23 cellular contexts compared by ENCODE assay signal in the genomic region with DNA sequence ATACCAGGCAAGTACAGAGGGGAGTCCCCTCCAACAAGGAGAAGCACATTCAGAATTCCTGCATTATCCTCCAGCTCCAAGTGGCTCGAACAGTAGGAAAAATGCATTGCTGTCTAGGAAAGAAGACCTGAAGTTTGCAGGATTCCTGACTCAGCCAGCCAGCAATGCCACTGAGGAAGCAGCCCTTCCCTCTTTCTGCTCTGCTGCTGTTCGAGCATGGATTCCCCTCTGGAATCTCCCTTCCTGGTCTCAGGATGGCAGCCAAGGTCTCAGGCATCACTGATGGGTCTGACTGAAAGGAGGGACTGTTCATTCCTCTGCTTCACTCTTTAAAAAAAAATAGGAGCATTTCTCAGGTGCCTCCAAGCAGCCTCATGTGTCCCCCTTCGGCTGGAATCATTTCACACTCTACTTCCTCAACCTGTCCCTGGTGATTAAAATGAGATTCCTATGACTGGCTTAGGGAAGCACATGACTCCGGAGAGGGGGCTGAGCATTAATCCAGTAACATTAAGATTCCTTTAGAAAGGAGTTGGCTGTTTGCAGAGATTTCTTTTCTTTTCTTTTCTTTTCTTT.
"Had no signal": no experiment of that assay in that cellular context is flagged by ENCODE, and none has a peak within 500 bp of the region (broad histone marks: within the 10 kb centered on the region; RNA-seq: fewer than 3 reads in every experiment).

No MANE protein-coding gene starts in this region.

- H3K4me1 Mint-ChIP-seq: activated T-helper 17 cell treated with anti-CD3 and anti-CD28 coated beads, Interleukin-2, amount 50 U/mL, for 72 hours; stimulated activated memory B cell treated with anti-CD40 and anti-IgM and Interleukin-4, amounts not matched to agents 10 μg/mL and 1 μg/mL and 100 μg/mL, for 72 hours had no signal

- H3K36me3 ChIP-seq: adrenal gland, ascending aorta, colonic mucosa, esophagus squamous epithelium, gastroesophageal sphincter, lower lobe of right lung, ovary, transverse colon had no signal

- H3K4me3 Mint-ChIP-seq: activated T-cell treated with anti-CD3 and anti-CD28 coated beads, Interleukin-2, amount 50 U/mL, for 24 hours; activated T-helper 17 cell treated with anti-CD3 and anti-CD28 coated beads, Interleukin-2, amount 50 U/mL, for 72 hours; central memory CD8-positive, alpha-beta T cell; naive thymus-derived CD4-positive, alpha-beta T cell; stimulated activated memory B cell treated with anti-CD40 and anti-IgM and Interleukin-4, amounts not matched to agents 10 μg/mL and 1 μg/mL and 100 μg/mL, for 72 hours; T-cell had no signal

- H3K4me1 ChIP-seq: adrenal gland, ascending aorta, colonic mucosa, esophagus squamous epithelium, gastroesophageal sphincter, lower lobe of right lung, psoas muscle, transverse colon had no signal

- H3K4me3 ChIP-seq: adrenal gland, ascending aorta, colonic mucosa, dorsolateral prefrontal cortex, esophagus squamous epithelium, gastroesophageal sphincter, lower lobe of right lung, ovary, psoas muscle, smooth muscle cell, transverse colon had no signal

- DNase-seq: activated CD4-positive, alpha-beta T cell treated with anti-CD3 and anti-CD28 coated beads for 1 hour; activated CD8-positive, alpha-beta memory T cell treated with anti-CD3 and anti-CD28 coated beads for 24 hours; activated CD8-positive, alpha-beta memory T cell treated with anti-CD3 and anti-CD28 coated beads, Interleukin-2, amount 50 U/mL, for 4 hours; activated T-cell treated with anti-CD3 and anti-CD28 coated beads, Interleukin-2, amount 50 U/mL, for 24 hours; adrenal gland; colonic mucosa; dorsolateral prefrontal cortex; esophagus squamous epithelium; lower lobe of right lung; naive thymus-derived CD4-positive, alpha-beta T cell; ovary; psoas muscle; stimulated activated CD4-positive, alpha-beta T cell treated with anti-CD3 and anti-CD28 coated beads, Interleukin-15, amount 100 ng/mL, for 24 hours; T-cell; T-helper 9 cell; transverse colon had no signal

- H3K27ac Mint-ChIP-seq: activated naive CD4-positive, alpha-beta T cell treated with anti-CD3 and anti-CD28 coated beads, Interleukin-2, amount 50 U/mL, for 72 hours; activated T-cell treated with anti-CD3 and anti-CD28 coated beads, Interleukin-2, amount 50 U/mL, for 24 hours; activated T-helper 17 cell treated with anti-CD3 and anti-CD28 coated beads, Interleukin-2, amount 50 U/mL, for 72 hours; naive thymus-derived CD4-positive, alpha-beta T cell; stimulated activated memory B cell treated with anti-CD40 and anti-IgM and Interleukin-4, amounts not matched to agents 10 μg/mL and 1 μg/mL and 100 μg/mL, for 72 hours; T-cell had no signal

- H3K9me3 ChIP-seq: adrenal gland, ascending aorta, colonic mucosa, esophagus squamous epithelium, gastroesophageal sphincter, lower lobe of right lung, ovary, psoas muscle, transverse colon had no signal

- H3K36me3 Mint-ChIP-seq: activated naive CD4-positive, alpha-beta T cell treated with anti-CD3 and anti-CD28 coated beads, Interleukin-2, amount 50 U/mL, for 72 hours; naive thymus-derived CD4-positive, alpha-beta T cell; stimulated activated memory B cell treated with anti-CD40 and anti-IgM and Interleukin-4, amounts not matched to agents 10 μg/mL and 1 μg/mL and 100 μg/mL, for 72 hours; T-cell had no signal

- H3K27ac ChIP-seq: adrenal gland, ascending aorta, colonic mucosa, dorsolateral prefrontal cortex, esophagus squamous epithelium, gastroesophageal sphincter, lower lobe of right lung, ovary, psoas muscle, transverse colon had no signal

- H3K9me3 Mint-ChIP-seq: activated naive CD4-positive, alpha-beta T cell treated with anti-CD3 and anti-CD28 coated beads, Interleukin-2, amount 50 U/mL, for 72 hours; activated T-cell treated with anti-CD3 and anti-CD28 coated beads, Interleukin-2, amount 50 U/mL, for 24 hours; activated T-helper 17 cell treated with anti-CD3 and anti-CD28 coated beads, Interleukin-2, amount 50 U/mL, for 72 hours; central memory CD8-positive, alpha-beta T cell; stimulated activated memory B cell treated with anti-CD40 and anti-IgM and Interleukin-4, amounts not matched to agents 10 μg/mL and 1 μg/mL and 100 μg/mL, for 72 hours; T-cell had no signal

- H3K27me3 ChIP-seq: adrenal gland, ascending aorta, colonic mucosa, ovary, transverse colon had no signal
